Comparison of ENCODE assay signal across 8 cellular contexts in genomic region chr11:63635762-63636465, GRCh38. TPM values are rescaled to one million over a fixed set of nuclear protein-coding genes. Genes with fewer than 3 reads are reported as not detected.
A peak's percentile ranks its signal among the peaks of the same experiment; 100 is the strongest.
DNase-seq lines count a peak whose midpoint lies in the region; ATAC-seq and TF ChIP-seq lines count a peak whose summit lies in the region.

No MANE protein-coding gene starts in this region.

- H3K79me2 ChIP-seq in OCI-LY3 (ENCODE audit: low read length), result no peaks in the 10 kb centered on the region

- peak overlapping the region; percentile 33; the same call in 1 of the 2 replicates for H2AFZ ChIP-seq in OCI-LY3 (ENCODE audit: low read depth, low read length)

- POLR2A ChIA-PET in BJ (lab: Charles Lee), result no interaction called here

- TF ChIP-seq EP300 in stomach (IDR thresholded peaks at IDR 0.05), result no peak

- TF ChIP-seq POLR2A in esophagus squamous epithelium (IDR thresholded peaks at IDR 0.05) (no peak), stomach (IDR thresholded peaks at IDR 0.05) (no peak)

- peak overlapping the region; percentile 11; the same call in 1 of the 2 replicates for H3K4me2 ChIP-seq in OCI-LY3 (ENCODE audit: low read length)

- TF ChIP-seq CTCF in BJ (IDR thresholded peaks at IDR 0.05; ENCODE audit: insufficient read depth, low read depth, low read length) (peak; percentile 77), OCI-LY3 (IDR thresholded peaks at IDR 0.05; ENCODE audit: low read depth, low read length) (peak; percentile 97), esophagus squamous epithelium (IDR thresholded peaks at IDR 0.05) (peak; percentile 57 to 85 (median 72)), nephron progenitor cell (IDR thresholded peaks at IDR 0.05) (peak; percentile 83), stomach (IDR thresholded peaks at IDR 0.05) (peak in 5 of 7 experiments; percentile 60 to 81 (median 78))

- H3K4me3 ChIP-seq in BJ (ENCODE audit: low read depth, low read length), result no peak overlapping the region
- no peak overlapping the region for H3K4me3 ChIP-seq in HAP-1
- no peak overlapping the region for H3K4me3 ChIP-seq in OCI-LY3 (ENCODE audit: low read length)
- no peak overlapping the region for H3K4me3 ChIP-seq in esophagus squamous epithelium
- no peak overlapping the region for H3K4me3 ChIP-seq in stomach

- in situ Hi-C loops in HAP-1 (cut with MboI; ENCODE audit: low sequenced_read_pairs), result loop anchor here (25.0 kb wide), 1 partner anchor 599 kb away; no protein-coding TSS in a partner anchor

- H3K27ac ChIP-seq in OCI-LY3 (ENCODE audit: low read length) (no peak overlapping the region), esophagus squamous epithelium (no peak overlapping the region), stomach (no peak overlapping the region)

- H3K4me1 ChIP-seq in HAP-1 (peaks cover 19% of the 10 kb centered on the region), OCI-LY3 (ENCODE audit: low read length) (peaks cover 29% of the 10 kb centered on the region), esophagus squamous epithelium (no peaks in the 10 kb centered on the region), stomach (peaks cover 5 to 30% (median 9%) of the 10 kb centered on the region in 4 donors)

- no peak for ATAC-seq in HG03457 (IDR thresholded peaks at IDR 0.05; ENCODE audit: unreplicated experiment)

- no peaks in the 10 kb centered on the region for H3K9me3 Mint-ChIP-seq in nephron progenitor cell

- H3K27ac Mint-ChIP-seq in nephron progenitor cell, result no peak overlapping the region

- no peaks in the 10 kb centered on the region for H3K27me3 ChIP-seq in BJ (ENCODE audit: control insufficient read depth, insufficient read depth, low read length)
- H3K27me3 ChIP-seq in HAP-1 (ENCODE audit: low read depth), result no peaks in the 10 kb centered on the region
- peaks cover 6% of the 10 kb centered on the region; the same call in 1 of the 2 replicates for H3K27me3 ChIP-seq in OCI-LY3 (ENCODE audit: low read depth, low read length)
- no peaks in the 10 kb centered on the region for H3K27me3 ChIP-seq in esophagus squamous epithelium
- no peaks in the 10 kb centered on the region for H3K27me3 ChIP-seq in stomach

- intact Hi-C loops in esophagus squamous epithelium (cut with DNase I) (loop anchor here (5.0 kb wide), 1 partner anchor 154 kb away; no protein-coding TSS in a partner anchor), stomach (cut with DNase I; ENCODE audit: low total_unique reads) (loop anchor here (5.0 kb wide), 1 partner anchor 154 kb away; no protein-coding TSS in a partner anchor)

- no peaks in the 10 kb centered on the region for H3K27me3 Mint-ChIP-seq in nephron progenitor cell (ENCODE audit: low read depth, poor library complexity)

- no peak overlapping the region for H3K4me3 Mint-ChIP-seq in nephron progenitor cell

- CTCF ChIA-PET in BJ (lab: Yijun Ruan, JAX), result interaction anchor here (0.7 to 7.3 kb wide), 15 partner anchors 10 to 310 kb away, joined by 3 to 61 read pairs (median 3); no protein-coding TSS in a partner anchor

- H4K20me1 ChIP-seq in OCI-LY3 (ENCODE audit: insufficient read depth, low read length), result no peaks in the 10 kb centered on the region

- WGBS in esophagus squamous epithelium, 2 donors, result 60 to 72% methylated on average over 10 of the region's 10 CpGs
- 60 to 63% (median 63%) methylated on average over 10 of the region's 10 CpGs for WGBS in stomach, 5 donors

- peaks cover 6% of the 10 kb centered on the region for H3K4me1 Mint-ChIP-seq in nephron progenitor cell

- no peak for DNase-seq in BJ (ENCODE audit: low read depth)
- DNase-seq in HAP-1 (ENCODE audit: low spot score in 2 of 2), result peak; percentile 74 to 83
- DNase-seq in activated T-cell treated with anti-CD3 and anti-CD28 coated beads, Interleukin-2, amount 50 U/mL, for 1 hour, result peak; percentile 73
- no peak for DNase-seq in esophagus squamous epithelium (lab: John Stamatoyannopoulos, UW)
- peak; percentile 73 for DNase-seq in nephron progenitor cell
- peak; percentile 63 for DNase-seq in stomach

- H3K36me3 Mint-ChIP-seq in nephron progenitor cell (ENCODE audit: low read depth), result peaks cover 23% of the 10 kb centered on the region

- H3K9me3 ChIP-seq in HAP-1, result no peaks in the 10 kb centered on the region
- H3K9me3 ChIP-seq in OCI-LY3 (ENCODE audit: insufficient read depth, low read length), result no peaks in the 10 kb centered on the region
- no peaks in the 10 kb centered on the region for H3K9me3 ChIP-seq in esophagus squamous epithelium
- H3K9me3 ChIP-seq in stomach, result no peaks in the 10 kb centered on the region

- H3K36me3 ChIP-seq in BJ (ENCODE audit: control insufficient read depth, insufficient read depth, low read length) (peaks cover 13% of the 10 kb centered on the region), HAP-1 (replicated peaks) (peaks cover 40% of the 10 kb centered on the region), OCI-LY3 (replicated peaks; ENCODE audit: low read depth, low read length) (no peaks in the 10 kb centered on the region), esophagus squamous epithelium (peaks cover 3 to 93% (median 3%) of the 10 kb centered on the region in 3 donors), stomach (peaks cover 15 to 90% (median 79%) of the 10 kb centered on the region in 4 donors)

- no peak overlapping the region for H3K9ac ChIP-seq in OCI-LY3 (ENCODE audit: low read length)

RNA-seq across cellular contexts. Expression of gene PLAAT3, which starts 21.7 kb away (rescaled TPM):
- polyA plus RNA-seq in BJ (2011; rRNA removed) (12.5 and 17.6 TPM in 2 replicates), stomach (10 to 100 TPM; 51.2 to 75.0 (median 52.5) TPM)
- 5.3 and 13.8 TPM in 2 replicates for polyA minus RNA-seq in BJ (2011; rRNA and poly(A)+ RNA removed)
- total RNA-seq in esophagus squamous epithelium (10 to 100 TPM in 1 of 4 donors, 1 to 10 TPM in 2, under 1 TPM in 1; 0.57 to 15.4 (median 4.5) TPM), stomach (10 to 100 TPM in 3 of 5 donors, not detected in 2; 10.6 to 25.9 (median 21.0) TPM)

RNA-seq across cellular contexts. Expression of gene ATL3, which starts 35.3 kb away (rescaled TPM):
- polyA plus RNA-seq in BJ (2011; rRNA removed), result 36.1 and 64.8 TPM in 2 replicates
- 49.8 and 61.1 TPM in 2 replicates for polyA minus RNA-seq in BJ (2011; rRNA and poly(A)+ RNA removed)
- 10 to 100 TPM; 39.1 to 79.7 (median 55.3) TPM for total RNA-seq in esophagus squamous epithelium
- 10 to 100 TPM; 10.1 to 99.3 (median 53.5) TPM for total RNA-seq in stomach
- polyA plus RNA-seq in stomach, result 10 to 100 TPM in 1 of 3 donors, 1 to 10 TPM in 2; 5.7 to 17.7 (median 8.0) TPM

RNA-seq across cellular contexts. Expression of gene RTN3, which starts 45.4 kb away (rescaled TPM):
- polyA plus RNA-seq in BJ (2011; rRNA removed) (91.4 and 164 TPM in 2 replicates), stomach (10 to 100 TPM; 26.6 to 61.0 (median 32.0) TPM)
- 67.8 and 88.1 TPM in 2 replicates for polyA minus RNA-seq in BJ (2011; rRNA and poly(A)+ RNA removed)
- total RNA-seq in esophagus squamous epithelium (10 to 100 TPM; 48.0 to 78.3 (median 58.4) TPM), stomach (10 to 100 TPM; 22.2 to 83.8 (median 28.6) TPM)

Comparison
In these comparisons a context has a peak if more than half of its experiments do, and no peak if none do; other contexts are left out.
1. DNase-seq: peak in HAP-1 (2 of 2), activated T-cell treated with anti-CD3 and anti-CD28 coated beads, Interleukin-2, amount 50 U/mL, for 1 hour (single experiment), nephron progenitor cell (single experiment) and stomach (single experiment); none in BJ (single experiment) and esophagus squamous epithelium (single experiment).
2. Peak in every context shown above with its lines, with median percentiles within 50 percentile points of each other: CTCF ChIP-seq.